Comparison of ENCODE assay signal across 11 cellular contexts in genomic region chr10:71621783-71622526, GRCh38.
A peak's percentile ranks its signal among the peaks of the same experiment; 100 is the strongest.
DNase-seq lines count a peak whose midpoint lies in the region; ATAC-seq and TF ChIP-seq lines count a peak whose summit lies in the region.
"Had no signal": no experiment of that assay in that cellular context is flagged by ENCODE, and none has a peak within 500 bp of the region (broad histone marks: within the 10 kb centered on the region; RNA-seq: fewer than 3 reads in every experiment).

No MANE protein-coding gene starts in this region.

- WGBS in endodermal cell (ENCODE audit: insufficient coverage in 1 of 2, insufficient read length in 1 of 2), 2 experiments, result 19 to 26% methylated on average over 3 to 11 of the region's 11 CpGs
- WGBS in mesodermal cell (ENCODE audit: insufficient coverage in 2 of 2), 2 experiments, result 13 to 15% methylated on average over 7 to 11 of the region's 11 CpGs

- peaks cover 5% of the 10 kb centered on the region for H3K9me3 Mint-ChIP-seq in endodermal cell
- H3K9me3 Mint-ChIP-seq in stimulated activated effector memory CD8-positive, alpha-beta T cell treated with anti-CD3 and anti-CD28 coated beads, Interleukin-12 subunit alpha, Interleukin-12 subunit beta, amount 100 ng/mL, for 72 hours, result no peaks in the 10 kb centered on the region

- H3K27ac ChIP-seq in endodermal cell (ENCODE audit: low read depth, low read length) (peak overlapping the region; percentile 80), mesodermal cell (ENCODE audit: low read depth, low read length, severe bottlenecking) (peak overlapping the region; percentile 95), WERI-Rb-1 (no peak overlapping the region)
- H3K27ac ChIP-seq: foreskin keratinocyte had no signal

- H3K36me3 ChIP-seq in endodermal cell (ENCODE audit: control insufficient read depth, insufficient read depth, low read length) (no peaks in the 10 kb centered on the region), mesodermal cell (ENCODE audit: control insufficient read depth, insufficient read depth, low read length) (no peaks in the 10 kb centered on the region), WERI-Rb-1 (peaks cover 81% of the 10 kb centered on the region)

- H3K27ac Mint-ChIP-seq in endodermal cell, result peak overlapping the region; percentile 58
- H3K27ac Mint-ChIP-seq in stimulated activated effector memory CD8-positive, alpha-beta T cell treated with anti-CD3 and anti-CD28 coated beads, Interleukin-12 subunit alpha, Interleukin-12 subunit beta, amount 100 ng/mL, for 72 hours, result no peak overlapping the region

- no peak for ATAC-seq in stimulated activated effector memory CD8-positive, alpha-beta T cell treated with anti-CD3 and anti-CD28 coated beads, Interleukin-12 subunit alpha, Interleukin-12 subunit beta, amount 100 ng/mL, for 72 hours
- ATAC-seq in GM21619 (IDR thresholded peaks at IDR 0.05; ENCODE audit: unreplicated experiment), result no peak
- ATAC-seq: activated CD4-positive, CD25-positive, alpha-beta regulatory T cell treated with anti-CD3 and anti-CD28 coated beads, Interleukin-2, amount 50 U/mL, for 24 hours; foreskin keratinocyte had no signal

- no peaks in the 10 kb centered on the region for H3K36me3 Mint-ChIP-seq in endodermal cell (ENCODE audit: low read depth)
- H3K36me3 Mint-ChIP-seq in stimulated activated effector memory CD8-positive, alpha-beta T cell treated with anti-CD3 and anti-CD28 coated beads, Interleukin-12 subunit alpha, Interleukin-12 subunit beta, amount 100 ng/mL, for 72 hours, result no peaks in the 10 kb centered on the region

- H3K4me1 Mint-ChIP-seq in endodermal cell, result peaks cover 42% of the 10 kb centered on the region
- no peaks in the 10 kb centered on the region for H3K4me1 Mint-ChIP-seq in stimulated activated effector memory CD8-positive, alpha-beta T cell treated with anti-CD3 and anti-CD28 coated beads, Interleukin-12 subunit alpha, Interleukin-12 subunit beta, amount 100 ng/mL, for 72 hours

- H3K4me1 ChIP-seq in endodermal cell (ENCODE audit: control insufficient read depth, insufficient read depth, low read length) (peaks cover 29% of the 10 kb centered on the region), mesodermal cell (ENCODE audit: control insufficient read depth, insufficient read depth, low read length, poor library complexity, severe bottlenecking) (peaks cover 37% of the 10 kb centered on the region)
- H3K4me1 ChIP-seq: foreskin keratinocyte had no signal

- H3K4me3 ChIP-seq in endodermal cell (ENCODE audit: low read length) (no peak overlapping the region), mesodermal cell (ENCODE audit: extremely low read depth, insufficient read depth, low read length, poor library complexity, severe bottlenecking) (no peak overlapping the region), WERI-Rb-1 (ENCODE audit: low read depth, low read length) (no peak overlapping the region)

- H3K27me3 ChIP-seq in endodermal cell (ENCODE audit: control insufficient read depth, insufficient read depth, low read length, poor library complexity, severe bottlenecking) (no peaks in the 10 kb centered on the region), WERI-Rb-1 (ENCODE audit: insufficient read depth, low read depth, severe bottlenecking) (no peaks in the 10 kb centered on the region)

- no peaks in the 10 kb centered on the region for H3K9me3 ChIP-seq in endodermal cell (ENCODE audit: control insufficient read depth, low read length)
- no peaks in the 10 kb centered on the region for H3K9me3 ChIP-seq in mesodermal cell (ENCODE audit: control insufficient read depth, low read length)
- no peaks in the 10 kb centered on the region for H3K9me3 ChIP-seq in WERI-Rb-1 (ENCODE audit: severe bottlenecking)

- H3K4me3 Mint-ChIP-seq in endodermal cell, result peak overlapping the region; percentile 45
- no peak overlapping the region for H3K4me3 Mint-ChIP-seq in stimulated activated effector memory CD8-positive, alpha-beta T cell treated with anti-CD3 and anti-CD28 coated beads, Interleukin-12 subunit alpha, Interleukin-12 subunit beta, amount 100 ng/mL, for 72 hours

- TF ChIP-seq CTCF in endodermal cell (conservative IDR thresholded peaks at IDR 0.05) (peak; percentile 5), WERI-Rb-1 (IDR thresholded peaks at IDR 0.05; ENCODE audit: low read depth, low read length) (no peak)

- H3K9ac ChIP-seq in endodermal cell (ENCODE audit: extremely low read depth, low read length, poor library complexity, severe bottlenecking), result no peak overlapping the region

- H3K27me3 Mint-ChIP-seq in endodermal cell (ENCODE audit: insufficient read depth), result no peaks in the 10 kb centered on the region

- peak; percentile 72 for DNase-seq in A172 (ENCODE audit: low spot score)
- DNase-seq in NCI-H226, result peak; percentile 24
- peak; percentile 79 for DNase-seq in endodermal cell
- DNase-seq in stimulated activated effector memory CD8-positive, alpha-beta T cell treated with anti-CD3 and anti-CD28 coated beads, Interleukin-12 subunit alpha, Interleukin-12 subunit beta, amount 100 ng/mL, for 72 hours (ENCODE audit: low spot score in 2 of 2), result no peak
- no peak for DNase-seq in MV-4-11 (lab: John Stamatoyannopoulos, UW)
- DNase-seq in WERI-Rb-1, result no peak
- DNase-seq: NCI-H1092 had no signal

Comparison
In these comparisons a context has a peak if more than half of its experiments do, and no peak if none do; other contexts are left out.
1. DNase-seq: peak in A172 (single experiment), NCI-H226 (single experiment) and endodermal cell (single experiment); none in stimulated activated effector memory CD8-positive, alpha-beta T cell treated with anti-CD3 and anti-CD28 coated beads, Interleukin-12 subunit alpha, Interleukin-12 subunit beta, amount 100 ng/mL, for 72 hours (0 of 2), MV-4-11 (single experiment) and WERI-Rb-1 (single experiment).